ENCODE assay signal across 32 cellular contexts in the genomic region with DNA sequence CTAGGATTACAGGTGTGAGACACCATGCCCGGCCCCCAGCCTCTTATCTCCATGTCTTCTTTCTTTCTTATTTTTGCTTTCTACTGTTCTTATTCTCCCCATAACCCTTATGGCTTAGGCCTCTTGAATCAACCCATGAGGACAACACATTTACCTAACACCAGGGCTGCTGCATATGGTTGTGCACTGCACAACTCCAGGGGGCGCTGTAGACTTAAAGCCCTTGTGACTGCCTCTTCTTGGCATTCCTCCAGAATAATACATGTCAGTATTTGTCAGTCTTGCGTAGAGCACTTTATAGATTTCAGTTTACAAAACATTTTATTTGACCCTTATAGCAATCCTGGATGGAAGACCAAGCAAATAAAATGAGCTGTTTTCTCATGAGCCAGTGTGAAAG.
A peak's percentile ranks its signal among the peaks of the same experiment; 100 is the strongest.
DNase-seq lines count a peak whose midpoint lies in the region; ATAC-seq and TF ChIP-seq lines count a peak whose summit lies in the region.
"Had no signal": no experiment of that assay in that cellular context is flagged by ENCODE, and none has a peak within 500 bp of the region (broad histone marks: within the 10 kb centered on the region; RNA-seq: fewer than 3 reads in every experiment).

No MANE protein-coding gene starts in this region.

- no peak overlapping the region for H3K18ac ChIP-seq in trophoblast cell (ENCODE audit: low read length)

- no CpG with 5 or more reads among the region's 3 CpGs for WGBS in trophoblast cell (ENCODE audit: extremely low coverage, insufficient coverage, insufficient read length)
- 84 to 88% (median 86%) methylated on average over 3 of the region's 3 CpGs for WGBS in psoas muscle, 3 donors

- H3K9ac ChIP-seq in DND-41 (ENCODE audit: low read depth, low read length) (no peak overlapping the region), trophoblast cell (ENCODE audit: low read length) (no peak overlapping the region)

- H3K9me3 ChIP-seq in DND-41 (ENCODE audit: insufficient read depth, low read length, severe bottlenecking): no peaks in the 10 kb centered on the region
- no peaks in the 10 kb centered on the region for H3K9me3 ChIP-seq in trophoblast cell (ENCODE audit: insufficient read depth, low read depth, low read length)
- H3K9me3 ChIP-seq in psoas muscle: no peaks in the 10 kb centered on the region
- H3K9me3 ChIP-seq: ovary, right atrium auricular region, vagina had no signal

- no peak overlapping the region for H3K14ac ChIP-seq in trophoblast cell (ENCODE audit: low read length)

- H4K91ac ChIP-seq in trophoblast cell (ENCODE audit: low read depth, low read length): no peak overlapping the region

- no peak overlapping the region for H3K27ac ChIP-seq in DND-41 (ENCODE audit: low read length)
- H3K27ac ChIP-seq in trophoblast cell (ENCODE audit: low read depth, low read length): no peak overlapping the region
- H3K27ac ChIP-seq in psoas muscle: no peak overlapping the region
- H3K27ac ChIP-seq: epithelial cell of prostate, hepatocyte, ovary, PC-9, right atrium auricular region, vagina had no signal

- peaks cover 2% of the 10 kb centered on the region for H3K9me3 Mint-ChIP-seq in neural crest cell
- H3K9me3 Mint-ChIP-seq: mesothelial cell of epicardium had no signal

- H3K23ac ChIP-seq in trophoblast cell (ENCODE audit: low read length): no peak overlapping the region

- H3K27me3 Mint-ChIP-seq in neural crest cell (ENCODE audit: low read depth): no peaks in the 10 kb centered on the region
- H3K27me3 Mint-ChIP-seq: activated naive CD8-positive, alpha-beta T cell treated with anti-CD3 and anti-CD28 coated beads, Interleukin-2, amount 10 ng/mL, durations not matched to agents 7 days and 5 days; T-cell had no signal

- H3K27me3 ChIP-seq in DND-41 (ENCODE audit: insufficient read depth, low read length, poor library complexity) (no peaks in the 10 kb centered on the region), trophoblast cell (ENCODE audit: insufficient read depth, low read length) (no peaks in the 10 kb centered on the region), psoas muscle (ENCODE audit: insufficient read depth in 3 of 3, low read length in 2 of 3) (no peaks in the 10 kb centered on the region)
- H3K27me3 ChIP-seq: hepatocyte, ovary, right atrium auricular region, vagina had no signal

- H2AK5ac ChIP-seq in trophoblast cell (ENCODE audit: low read length): no peak overlapping the region

- H3K4me3 ChIP-seq in DND-41 (ENCODE audit: low read depth in 1 of 2, low read length in 2 of 2) (no peak overlapping the region), cardiac fibroblast (replicated peaks in 1 of 2; ENCODE audit: low read depth in 2 of 2, low read length in 2 of 2) (no peak overlapping the region), trophoblast cell (ENCODE audit: low read depth, low read length) (no peak overlapping the region), psoas muscle (no peak overlapping the region)
- H3K4me3 ChIP-seq: hepatocyte, ovary, PC-9, right atrium auricular region, vagina had no signal

- H2BK120ac ChIP-seq in trophoblast cell (ENCODE audit: insufficient read depth, low read length, poor library complexity): no peak overlapping the region

- no peaks in the 10 kb centered on the region for H4K20me1 ChIP-seq in DND-41 (ENCODE audit: insufficient read depth, low read length)

- H3K36me3 Mint-ChIP-seq in neural crest cell (ENCODE audit: low read depth): peaks cover 3% of the 10 kb centered on the region
- H3K36me3 Mint-ChIP-seq: activated naive CD8-positive, alpha-beta T cell treated with anti-CD3 and anti-CD28 coated beads, Interleukin-2, amount 10 ng/mL, durations not matched to agents 7 days and 5 days; CD8-positive, alpha-beta T cell; immature natural killer cell; mesothelial cell of epicardium; natural killer cell; T-cell had no signal

- H3K4me1 Mint-ChIP-seq in neural crest cell: no peaks in the 10 kb centered on the region
- H3K4me1 Mint-ChIP-seq: activated naive CD8-positive, alpha-beta T cell treated with anti-CD3 and anti-CD28 coated beads, Interleukin-2, amount 10 ng/mL, durations not matched to agents 7 days and 5 days; immature natural killer cell; mesothelial cell of epicardium; natural killer cell; T-cell had no signal

- no peak overlapping the region for H2BK5ac ChIP-seq in trophoblast cell (ENCODE audit: low read depth, low read length, poor library complexity)

- H2AFZ ChIP-seq in DND-41 (ENCODE audit: low read depth, low read length) (no peak overlapping the region), trophoblast cell (ENCODE audit: insufficient read depth, low read length, poor library complexity) (no peak overlapping the region)
- H2AFZ ChIP-seq: hepatocyte, PC-9 had no signal

- no peak overlapping the region for H3K4me2 ChIP-seq in DND-41 (ENCODE audit: insufficient read depth, low read length)
- no peak overlapping the region for H3K4me2 ChIP-seq in trophoblast cell (ENCODE audit: low read length)
- H3K4me2 ChIP-seq: hepatocyte, PC-9 had no signal

- H3K36me3 ChIP-seq in DND-41 (ENCODE audit: insufficient read depth, low read length) (no peaks in the 10 kb centered on the region), trophoblast cell (ENCODE audit: control insufficient read depth in 1 of 2, insufficient read depth in 2 of 2, low read length in 2 of 2) (no peaks in the 10 kb centered on the region), psoas muscle (ENCODE audit: insufficient read depth in 1 of 2, low read depth in 1 of 2) (no peaks in the 10 kb centered on the region)
- H3K36me3 ChIP-seq: ovary, right atrium auricular region, vagina had no signal

- H3K79me1 ChIP-seq in trophoblast cell (ENCODE audit: low read length): no peaks in the 10 kb centered on the region

- H3K27ac Mint-ChIP-seq in neural crest cell (ENCODE audit: unreplicated experiment): no peak overlapping the region
- H3K27ac Mint-ChIP-seq: activated CD8-positive, alpha-beta T cell treated with anti-CD3 and anti-CD28 coated beads, Interleukin-2, amount 10 ng/mL, durations not matched to agents 7 days and 5 days; activated naive CD8-positive, alpha-beta T cell treated with anti-CD3 and anti-CD28 coated beads, Interleukin-2, amount 10 ng/mL, durations not matched to agents 7 days and 5 days; CD8-positive, alpha-beta T cell; immature natural killer cell; mesothelial cell of epicardium; natural killer cell; T-cell had no signal

- H3K4me1 ChIP-seq in DND-41 (ENCODE audit: insufficient read depth, low read length): no peaks in the 10 kb centered on the region
- no peaks in the 10 kb centered on the region for H3K4me1 ChIP-seq in trophoblast cell (ENCODE audit: control insufficient read depth in 1 of 2, insufficient read depth in 2 of 2, low read length in 2 of 2)
- no peaks in the 10 kb centered on the region for H3K4me1 ChIP-seq in psoas muscle
- H3K4me1 ChIP-seq: right atrium auricular region, vagina had no signal

- no peak overlapping the region for H3K4me3 Mint-ChIP-seq in neural crest cell
- H3K4me3 Mint-ChIP-seq: activated CD8-positive, alpha-beta T cell treated with anti-CD3 and anti-CD28 coated beads, Interleukin-2, amount 10 ng/mL, durations not matched to agents 7 days and 5 days; activated naive CD8-positive, alpha-beta T cell treated with anti-CD3 and anti-CD28 coated beads, Interleukin-2, amount 10 ng/mL, durations not matched to agents 7 days and 5 days; CD8-positive, alpha-beta T cell; immature natural killer cell; mesothelial cell of epicardium; natural killer cell; T-cell had no signal

- intact Hi-C loops in psoas muscle (cut with DNase I): no loop called here

- no peak overlapping the region for H2BK12ac ChIP-seq in trophoblast cell (ENCODE audit: low read length)

- H4K8ac ChIP-seq in trophoblast cell (ENCODE audit: low read depth, low read length): no peak overlapping the region

- H3K4ac ChIP-seq in trophoblast cell (ENCODE audit: low read depth, low read length): no peak overlapping the region

- TF ChIP-seq CTCF in DND-41 (IDR thresholded peaks at IDR 0.05; ENCODE audit: borderline replicate concordance, extremely low read depth, low read length, poor library complexity, severe bottlenecking) (peak; percentile 17), LNCAP (IDR thresholded peaks at IDR 0.05) (peak; percentile 32; the same call in 1 of the 2 replicates), cardiac fibroblast (IDR thresholded peaks at IDR 0.05; ENCODE audit: low read depth, low read length) (peak; percentile 1), neural crest cell (conservative IDR thresholded peaks at IDR 0.05) (peak; percentile 28), psoas muscle (IDR thresholded peaks at IDR 0.05) (no peak)

- no peak overlapping the region for H4K12ac ChIP-seq in trophoblast cell (ENCODE audit: low read depth, low read length)

- DNase-seq in DND-41 (no peak), cardiac fibroblast (ENCODE audit: low read depth in 2 of 2) (no peak), neural crest cell (ENCODE audit: low read depth, low spot score) (no peak), trophoblast cell (no peak), psoas muscle (no peak), HT-29 (ENCODE audit: low spot score) (no peak)
- DNase-seq: activated CD8-positive, alpha-beta T cell treated with anti-CD3 and anti-CD28 coated beads, Interleukin-2, amount 10 ng/mL, durations not matched to agents 7 days and 5 days; activated effector memory CD4-positive, alpha-beta T cell treated with anti-CD3 and anti-CD28 coated beads, Interleukin-2, amount 50 U/mL, for 16 hours; activated naive CD8-positive, alpha-beta T cell treated with anti-CD3 and anti-CD28 coated beads, Interleukin-2, amount 10 ng/mL, durations not matched to agents 7 days and 5 days; activated T-cell treated with anti-CD3 and anti-CD28 coated beads for 4 hours; CD8-positive, alpha-beta T cell; cerebellar nuclear complex; DMS153; foreskin melanocyte; GF-D8; H7; immature natural killer cell; left ventricle myocardium superior; natural killer cell; NCI-H1105 treated with DMSO at 0.1 percent for 48 hours; NCI-H2081; ovary; PC-9; SIG-M5; substantia nigra; T-cell had no signal

- no peaks in the 10 kb centered on the region for H3K79me2 ChIP-seq in DND-41 (ENCODE audit: insufficient read depth, low read length)
- no peaks in the 10 kb centered on the region for H3K79me2 ChIP-seq in trophoblast cell (ENCODE audit: control insufficient read depth, insufficient read depth, low read length, poor library complexity)
- H3K79me2 ChIP-seq: hepatocyte had no signal

- no peak for ATAC-seq in DND-41 (ENCODE audit: insufficient read depth, low read depth)
- ATAC-seq in psoas muscle: no peak
- ATAC-seq: activated CD8-positive, alpha-beta T cell treated with anti-CD3 and anti-CD28 coated beads, Interleukin-2, amount 10 ng/mL, durations not matched to agents 7 days and 5 days; CD8-positive, alpha-beta T cell; left ventricle myocardium superior; natural killer cell; T-cell had no signal
